Comparison of ENCODE assay signal across 12 cellular contexts in genomic region chr19:32651729-32652140, GRCh38. TPM values are rescaled to one million over a fixed set of nuclear protein-coding genes. Genes with fewer than 3 reads are reported as not detected.
DNase-seq lines count a peak whose midpoint lies in the region; ATAC-seq lines count a peak whose summit lies in the region.
"Had no signal": no experiment of that assay in that cellular context is flagged by ENCODE, and none has a peak within 500 bp of the region (broad histone marks: within the 10 kb centered on the region; RNA-seq: fewer than 3 reads in every experiment).

No MANE protein-coding gene starts in this region.

- H3K27me3 Mint-ChIP-seq in activated T-cell treated with anti-CD3 and anti-CD28 coated beads, Interleukin-2, amount 50 U/mL, for 4 hours (ENCODE audit: low read depth), result no peaks in the 10 kb centered on the region
- H3K27me3 Mint-ChIP-seq: activated CD4-positive, alpha-beta T cell treated with anti-CD3 and anti-CD28 coated beads, Interleukin-2, amount 10 ng/mL, durations not matched to agents 7 days and 5 days; activated naive CD4-positive, alpha-beta T cell treated with anti-CD3 and anti-CD28 coated beads, Interleukin-2, amount 50 U/mL, for 24 hours; stimulated activated memory B cell treated with anti-CD40 and anti-IgM and Interleukin-4, amounts not matched to agents 10 μg/mL and 1 μg/mL and 100 μg/mL, for 72 hours had no signal

- H3K27me3 ChIP-seq in stomach smooth muscle (ENCODE audit: control insufficient read depth in 1 of 2, insufficient read depth in 2 of 2, low read length in 2 of 2), result no peaks in the 10 kb centered on the region
- H3K27me3 ChIP-seq: Peyer's patch had no signal

- no peak overlapping the region for H3K4me3 ChIP-seq in stomach smooth muscle (ENCODE audit: low read length in 2 of 2)
- H3K4me3 ChIP-seq: Peyer's patch had no signal

- H3K9me3 ChIP-seq in stomach smooth muscle (ENCODE audit: control insufficient read depth in 2 of 2, low read length in 2 of 2), result no peaks in the 10 kb centered on the region
- H3K9me3 ChIP-seq: Peyer's patch had no signal

- H3K36me3 ChIP-seq in stomach smooth muscle (ENCODE audit: control insufficient read depth in 2 of 2, insufficient read depth in 2 of 2, low read length in 2 of 2), result peaks cover 16 to 31% of the 10 kb centered on the region in 2 donors

- peaks cover 17% of the 10 kb centered on the region for H3K36me3 Mint-ChIP-seq in activated T-cell treated with anti-CD3 and anti-CD28 coated beads, Interleukin-2, amount 50 U/mL, for 4 hours (ENCODE audit: insufficient read depth)

- H3K27ac ChIP-seq in caudate nucleus (ENCODE audit: low read depth, low read length) (no peak overlapping the region), stomach smooth muscle (ENCODE audit: low read length) (peak overlapping the region; percentile 58)
- H3K27ac ChIP-seq: Peyer's patch had no signal

- peaks cover 13% of the 10 kb centered on the region for H3K4me1 ChIP-seq in stomach smooth muscle (ENCODE audit: control insufficient read depth, insufficient read depth, low read length)

- peaks cover under 1% of the 10 kb centered on the region for H3K4me1 Mint-ChIP-seq in activated T-cell treated with anti-CD3 and anti-CD28 coated beads, Interleukin-2, amount 50 U/mL, for 4 hours (ENCODE audit: low read depth)
- H3K4me1 Mint-ChIP-seq: activated naive CD4-positive, alpha-beta T cell treated with anti-CD3 and anti-CD28 coated beads, Interleukin-2, amount 50 U/mL, for 24 hours had no signal

- intact Hi-C loops in left colon (cut with DNase I, micrococcal nuclease), result no loop called here

- no peak overlapping the region for H3K4me3 Mint-ChIP-seq in activated T-cell treated with anti-CD3 and anti-CD28 coated beads, Interleukin-2, amount 50 U/mL, for 4 hours
- H3K4me3 Mint-ChIP-seq: activated CD4-positive, alpha-beta T cell treated with anti-CD3 and anti-CD28 coated beads, Interleukin-2, amount 10 ng/mL, durations not matched to agents 7 days and 5 days; activated naive CD4-positive, alpha-beta T cell treated with anti-CD3 and anti-CD28 coated beads, Interleukin-2, amount 50 U/mL, for 24 hours; stimulated activated memory B cell treated with anti-CD40 and anti-IgM and Interleukin-4, amounts not matched to agents 10 μg/mL and 1 μg/mL and 100 μg/mL, for 72 hours had no signal

- no peaks in the 10 kb centered on the region for H3K9me3 Mint-ChIP-seq in activated T-cell treated with anti-CD3 and anti-CD28 coated beads, Interleukin-2, amount 50 U/mL, for 4 hours
- H3K9me3 Mint-ChIP-seq: activated CD4-positive, alpha-beta T cell treated with anti-CD3 and anti-CD28 coated beads, Interleukin-2, amount 10 ng/mL, durations not matched to agents 7 days and 5 days; activated naive CD4-positive, alpha-beta T cell treated with anti-CD3 and anti-CD28 coated beads, Interleukin-2, amount 50 U/mL, for 24 hours; stimulated activated memory B cell treated with anti-CD40 and anti-IgM and Interleukin-4, amounts not matched to agents 10 μg/mL and 1 μg/mL and 100 μg/mL, for 72 hours had no signal

- ATAC-seq in left colon, result peak; percentile 68
- no peak for ATAC-seq in GM21526 (IDR thresholded peaks at IDR 0.05; ENCODE audit: low FRiP score, unreplicated experiment)
- no peak for ATAC-seq in activated T-cell treated with anti-CD3 and anti-CD28 coated beads, Interleukin-2, amount 50 U/mL, for 4 hours
- ATAC-seq: stimulated activated memory B cell treated with anti-CD40 and anti-IgM and Interleukin-4, amounts not matched to agents 10 μg/mL and 1 μg/mL and 100 μg/mL, for 72 hours had no signal

- DNase-seq in MV-4-11 (lab: John Stamatoyannopoulos, UW) (peak; percentile 56), caudate nucleus (lab: John Stamatoyannopoulos, UW) (peak in 37 of 61 donors; percentile 1 to 74 (median 25)), left colon (peak; percentile 37 to 46), SHP77 treated with DMSO at 0.1 percent for 48 hours (lab: John Stamatoyannopoulos, UW) (no peak)
- DNase-seq in activated T-cell treated with anti-CD3 and anti-CD28 coated beads, Interleukin-2, amount 50 U/mL, for 4 hours, result no peak
- DNase-seq: activated CD4-positive, alpha-beta T cell treated with anti-CD3 and anti-CD28 coated beads, Interleukin-2, amount 10 ng/mL, durations not matched to agents 7 days and 5 days; NCI-H1436; Peyer's patch had no signal

- H3K9ac ChIP-seq in stomach smooth muscle (ENCODE audit: low read length in 2 of 2), result no peak overlapping the region

RNA-seq across cellular contexts. Expression of gene ANKRD27, which starts 23.2 kb away (rescaled TPM):
- total RNA-seq in left colon, result 10 to 100 TPM; 35.7 to 38.2 TPM
- 10 to 100 TPM; 24.9 to 25.1 (median 25.0) TPM for total RNA-seq in activated T-cell treated with anti-CD3 and anti-CD28 coated beads, Interleukin-2, amount 50 U/mL, for 4 hours

RNA-seq across cellular contexts. Expression of gene RGS9BP, which starts 23.9 kb away (rescaled TPM):
- total RNA-seq in left colon, result under 1 TPM; 0.09 to 0.11 TPM
- total RNA-seq in activated T-cell treated with anti-CD3 and anti-CD28 coated beads, Interleukin-2, amount 50 U/mL, for 4 hours, result under 1 TPM in 2 of 3 donors, not detected in 1; 0.11 to 0.16 TPM

RNA-seq across cellular contexts. Expression of gene NUDT19, which starts 39.9 kb away (rescaled TPM):
- 10 to 100 TPM; 16.6 to 17.1 TPM for total RNA-seq in left colon
- total RNA-seq in activated T-cell treated with anti-CD3 and anti-CD28 coated beads, Interleukin-2, amount 50 U/mL, for 4 hours, result 10 to 100 TPM; 22.3 to 27.8 (median 24.7) TPM

Comparison
In these comparisons a context has a peak if more than half of its experiments do, and no peak if none do; other contexts are left out.
1. DNase-seq: peak in MV-4-11 (single experiment), caudate nucleus (37 of 61) and left colon (2 of 2); none in activated T-cell treated with anti-CD3 and anti-CD28 coated beads, Interleukin-2, amount 50 U/mL, for 4 hours (single experiment) and SHP77 treated with DMSO at 0.1 percent for 48 hours (single experiment).